In genomic region chr5:74693176-74693575, GRCh38 we compare ENCODE assay signal across 13 cellular contexts.
"Had no signal": no experiment of that assay in that cellular context is flagged by ENCODE, and none has a peak within 500 bp of the region (broad histone marks: within the 10 kb centered on the region; RNA-seq: fewer than 3 reads in every experiment).

No MANE protein-coding gene starts in this region.

- DNase-seq: activated CD4-positive, alpha-beta T cell treated with anti-CD3 and anti-CD28 coated beads, Interleukin-2, amount 10 ng/mL, durations not matched to agents 7 days and 5 days; activated T-cell treated with anti-CD3 and anti-CD28 coated beads, Interleukin-2, amount 50 U/mL, for 24 hours; effector CD4-positive, alpha-beta T cell; hypothalamus; left cardiac atrium; naive thymus-derived CD4-positive, alpha-beta T cell; posterior cingulate gyrus had no signal

- ATAC-seq: left cardiac atrium; naive thymus-derived CD4-positive, alpha-beta T cell had no signal

- H3K4me1 ChIP-seq: ascending aorta, right atrium auricular region, tibial nerve had no signal

- H3K4me3 ChIP-seq: ascending aorta, lung, right atrium auricular region, skin epidermis, tibial nerve had no signal

- H3K9me3 ChIP-seq: ascending aorta, right atrium auricular region had no signal

- H3K27me3 Mint-ChIP-seq: activated CD4-positive, alpha-beta T cell treated with anti-CD3 and anti-CD28 coated beads, Interleukin-2, amount 10 ng/mL, durations not matched to agents 7 days and 5 days; activated T-cell treated with anti-CD3 and anti-CD28 coated beads, Interleukin-2, amount 50 U/mL, for 24 hours; naive thymus-derived CD4-positive, alpha-beta T cell had no signal

- H3K27ac ChIP-seq: ascending aorta, right atrium auricular region, tibial nerve had no signal

- H3K27me3 ChIP-seq: ascending aorta, right atrium auricular region, tibial nerve had no signal

- H3K4me3 Mint-ChIP-seq: activated CD4-positive, alpha-beta T cell treated with anti-CD3 and anti-CD28 coated beads, Interleukin-2, amount 10 ng/mL, durations not matched to agents 7 days and 5 days; activated T-cell treated with anti-CD3 and anti-CD28 coated beads, Interleukin-2, amount 50 U/mL, for 24 hours; naive thymus-derived CD4-positive, alpha-beta T cell; T-helper 1 cell treated with Interleukin-12 subunit alpha and Interleukin-12 subunit beta and Interleukin-4 antibody, amounts not matched to agents 30 μg/mL and 1 μg/mL, for 36 hours had no signal

- H3K27ac Mint-ChIP-seq: activated CD4-positive, alpha-beta T cell treated with anti-CD3 and anti-CD28 coated beads, Interleukin-2, amount 10 ng/mL, durations not matched to agents 7 days and 5 days; activated T-cell treated with anti-CD3 and anti-CD28 coated beads, Interleukin-2, amount 50 U/mL, for 24 hours; T-helper 1 cell treated with Interleukin-12 subunit alpha and Interleukin-12 subunit beta and Interleukin-4 antibody, amounts not matched to agents 30 μg/mL and 1 μg/mL, for 36 hours had no signal

- H3K9me3 Mint-ChIP-seq: activated CD4-positive, alpha-beta T cell treated with anti-CD3 and anti-CD28 coated beads, Interleukin-2, amount 10 ng/mL, durations not matched to agents 7 days and 5 days; activated T-cell treated with anti-CD3 and anti-CD28 coated beads, Interleukin-2, amount 50 U/mL, for 24 hours; naive thymus-derived CD4-positive, alpha-beta T cell; T-helper 1 cell treated with Interleukin-12 subunit alpha and Interleukin-12 subunit beta and Interleukin-4 antibody, amounts not matched to agents 30 μg/mL and 1 μg/mL, for 36 hours had no signal
